Comparison of ENCODE assay signal across 22 cellular contexts in genomic region chr6:143675327-143675900, GRCh38. TPM values are rescaled to one million over a fixed set of nuclear protein-coding genes. Genes with fewer than 3 reads are reported as not detected.
DNase-seq lines count a peak whose midpoint lies in the region; ATAC-seq and TF ChIP-seq lines count a peak whose summit lies in the region.
"Had no signal": no experiment of that assay in that cellular context is flagged by ENCODE, and none has a peak within 500 bp of the region (broad histone marks: within the 10 kb centered on the region; RNA-seq: fewer than 3 reads in every experiment).

No MANE protein-coding gene starts in this region.

- peaks cover 3% of the 10 kb centered on the region for H3K36me3 Mint-ChIP-seq in chondrocyte (ENCODE audit: low read depth)
- no peaks in the 10 kb centered on the region for H3K36me3 Mint-ChIP-seq in mesothelial cell of epicardium

- H3K27me3 Mint-ChIP-seq in chondrocyte (ENCODE audit: low read depth): no peaks in the 10 kb centered on the region
- no peaks in the 10 kb centered on the region for H3K27me3 Mint-ChIP-seq in mesothelial cell of epicardium (ENCODE audit: low read depth)

- H3K4me3 ChIP-seq in upper lobe of left lung: no peak overlapping the region
- H3K4me3 ChIP-seq: psoas muscle had no signal

- H3K27ac Mint-ChIP-seq in chondrocyte (ENCODE audit: unreplicated experiment): peak overlapping the region; percentile 82
- H3K27ac Mint-ChIP-seq in mesothelial cell of epicardium: peak overlapping the region; percentile 95

- no peaks in the 10 kb centered on the region for H3K27me3 ChIP-seq in upper lobe of left lung

- TF ChIP-seq CTCF in chondrocyte (IDR thresholded peaks at IDR 0.05) (no peak), mesothelial cell of epicardium (IDR thresholded peaks at IDR 0.05; ENCODE audit: unreplicated experiment) (no peak), upper lobe of left lung (IDR thresholded peaks at IDR 0.05) (no peak)

- H3K9me3 Mint-ChIP-seq in chondrocyte (ENCODE audit: low read depth) (peaks cover 2% of the 10 kb centered on the region), mesothelial cell of epicardium (peaks cover 7% of the 10 kb centered on the region)

- H3K36me3 ChIP-seq in upper lobe of left lung: no peaks in the 10 kb centered on the region

- peak overlapping the region; percentile 15 to 59 (median 32) for H3K27ac ChIP-seq in upper lobe of left lung
- H3K27ac ChIP-seq: 22Rv1, C4-2B had no signal

- H3K4me1 Mint-ChIP-seq in chondrocyte (ENCODE audit: low read depth) (peaks cover 56% of the 10 kb centered on the region), mesothelial cell of epicardium (peaks cover 53% of the 10 kb centered on the region)

- no peaks in the 10 kb centered on the region for H3K9me3 ChIP-seq in upper lobe of left lung
- H3K9me3 ChIP-seq: psoas muscle had no signal

- no peak for ATAC-seq in upper lobe of left lung (ENCODE audit: low FRiP score in 2 of 2)
- no peak for ATAC-seq in HG03159 (IDR thresholded peaks at IDR 0.05; ENCODE audit: unreplicated experiment)
- no peak for ATAC-seq in HG02840 (IDR thresholded peaks at IDR 0.05; ENCODE audit: low FRiP score, unreplicated experiment)
- ATAC-seq: left colon, psoas muscle had no signal

- H3K4me3 Mint-ChIP-seq in chondrocyte (ENCODE audit: unreplicated experiment): no peak overlapping the region
- H3K4me3 Mint-ChIP-seq in mesothelial cell of epicardium: no peak overlapping the region

- H3K4me1 ChIP-seq in upper lobe of left lung: peaks cover 9 to 34% (median 20%) of the 10 kb centered on the region in 4 donors

- no peak for TF ChIP-seq EP300 in upper lobe of left lung (IDR thresholded peaks at IDR 0.05)

- WGBS in upper lobe of left lung, 2 donors: 97 to 98% methylated on average over 2 of the region's 2 CpGs

- TF ChIP-seq POLR2A in upper lobe of left lung (IDR thresholded peaks at IDR 0.05): no peak

- DNase-seq in NCI-H82 (lab: John Stamatoyannopoulos, UW) (peak; percentile 25), NCI-H82 treated with DMSO at 0.1 percent for 48 hours (lab: John Stamatoyannopoulos, UW; ENCODE audit: unreplicated experiment) (no peak), chondrocyte (ENCODE audit: low spot score) (no peak), mesothelial cell of epicardium (ENCODE audit: low spot score in 2 of 2, unreplicated experiment in 2 of 2) (no peak), upper lobe of left lung (no peak), islet precursor cell (no peak)
- DNase-seq: activated CD8-positive, alpha-beta memory T cell treated with anti-CD3 and anti-CD28 coated beads for 24 hours; activated effector memory CD4-positive, alpha-beta T cell treated with Interleukin-2 at 50 U/mL for 16 hours; anterior cingulate cortex; cortex of kidney; hippocampal formation; left colon; MM.1S; NCI-H2107; NCI-H774; psoas muscle; stimulated activated CD4-positive, alpha-beta T cell treated with anti-CD3 and anti-CD28 coated beads, Interleukin-15, amount 100 ng/mL, for 24 hours; substantia nigra had no signal

RNA-seq across cellular contexts. Expression of gene PHACTR2, which starts 2.4 kb away (rescaled TPM):
- total RNA-seq in chondrocyte (104 to 255 TPM (median 110 TPM) in 3 replicates), mesothelial cell of epicardium (117 to 125 TPM (median 124 TPM) in 3 replicates), upper lobe of left lung (100 to 1,000 TPM in 4 of 6 donors, 10 to 100 TPM in 2; 68.1 to 133 (median 109) TPM)
